ENCODE assay signal across 1 cellular context in the genomic region with DNA sequence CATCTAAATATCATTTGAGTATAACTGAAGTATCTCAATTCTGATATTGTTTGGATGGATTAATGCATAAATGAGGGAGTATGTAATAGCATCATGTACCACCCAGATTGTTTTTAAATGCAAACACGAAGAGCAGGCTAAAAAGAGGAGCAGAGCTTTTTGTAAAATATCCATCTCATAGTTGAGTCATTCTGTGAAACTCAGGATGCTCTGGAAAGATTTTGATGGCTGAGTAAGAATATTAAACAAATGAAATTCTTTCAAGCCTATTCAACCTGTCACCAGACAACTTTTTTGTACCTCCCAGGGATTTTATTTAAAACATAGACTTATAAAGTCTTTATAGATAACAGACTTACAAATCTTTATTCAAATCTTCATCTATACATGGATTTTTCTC.
TF ChIP-seq lines count a peak whose summit lies in the region.

No MANE protein-coding gene starts in this region.

TF ChIP-seq in IMR-90, 13 proteins besides CTCF, POLR2A, EP300 and RAD21:
- TF ChIP-seq FOS (IDR thresholded peaks at IDR 0.05; ENCODE audit: low read depth, low read length) = peak; percentile 21; the same call in 1 of the 2 replicates
- no peak for TF ChIP-seq MAZ (IDR thresholded peaks at IDR 0.05; ENCODE audit: borderline replicate concordance, low read depth, low read length)
- TF ChIP-seq CEBPB (IDR thresholded peaks at IDR 0.05; ENCODE audit: low read depth, low read length) = no peak
- no peak for TF ChIP-seq SMC3 (IDR thresholded peaks at IDR 0.05; ENCODE audit: low read depth, low read length)
- TF ChIP-seq ELK1 (IDR thresholded peaks at IDR 0.05; ENCODE audit: borderline replicate concordance, low read depth, low read length) = no peak
- no peak for TF ChIP-seq RCOR1 (IDR thresholded peaks at IDR 0.05; ENCODE audit: insufficient replicate concordance, low read length)
- no peak for TF ChIP-seq RFX5 (IDR thresholded peaks at IDR 0.05; ENCODE audit: low read depth, low read length)
- no peak for TF ChIP-seq MXI1 (IDR thresholded peaks at IDR 0.05; ENCODE audit: borderline replicate concordance, low read depth, low read length)
- TF ChIP-seq, protein P1, sequence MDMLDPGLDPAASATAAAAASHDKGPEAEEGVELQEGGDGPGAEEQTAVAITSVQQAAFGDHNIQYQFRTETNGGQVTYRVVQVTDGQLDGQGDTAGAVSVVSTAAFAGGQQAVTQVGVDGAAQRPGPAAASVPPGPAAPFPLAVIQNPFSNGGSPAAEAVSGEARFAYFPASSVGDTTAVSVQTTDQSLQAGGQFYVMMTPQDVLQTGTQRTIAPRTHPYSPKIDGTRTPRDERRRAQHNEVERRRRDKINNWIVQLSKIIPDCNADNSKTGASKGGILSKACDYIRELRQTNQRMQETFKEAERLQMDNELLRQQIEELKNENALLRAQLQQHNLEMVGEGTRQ (IDR thresholded peaks at IDR 0.05; ENCODE audit: low read depth, low read length) = no peak
- no peak for TF ChIP-seq MAFK (IDR thresholded peaks at IDR 0.05; ENCODE audit: low read depth, low read length)
- no peak for TF ChIP-seq CHD1 (IDR thresholded peaks at IDR 0.05; ENCODE audit: low read depth, low read length)
- TF ChIP-seq NFE2L2 (IDR thresholded peaks at IDR 0.05; ENCODE audit: low read depth, low read length) = no peak
- 0 out of 2 replicates have a peak, but pooled peaks have one; percentile 16 for TF ChIP-seq BHLHE40 (IDR thresholded peaks at IDR 0.05; ENCODE audit: low read depth, low read length)
TF ChIP-seq in IMR-90: peak in this region for 2.
